ENCODE assay signal across 23 cellular contexts in genomic region chr3:72597043-72597442, GRCh38.
"Had no signal": no experiment of that assay in that cellular context is flagged by ENCODE, and none has a peak within 500 bp of the region (broad histone marks: within the 10 kb centered on the region; RNA-seq: fewer than 3 reads in every experiment).

No MANE protein-coding gene starts in this region.

- H3K36me3 Mint-ChIP-seq: naive thymus-derived CD8-positive, alpha-beta T cell; stimulated activated memory B cell treated with anti-CD40 and anti-IgM and Interleukin-4, amounts not matched to agents 10 μg/mL and 1 μg/mL and 100 μg/mL, for 72 hours; type B pancreatic cell had no signal

- H3K27ac Mint-ChIP-seq: nephron; stimulated activated memory B cell treated with anti-CD40 and anti-IgM and Interleukin-4, amounts not matched to agents 10 μg/mL and 1 μg/mL and 100 μg/mL, for 72 hours had no signal

- H3K27me3 ChIP-seq: hepatocyte, pancreas, tibial nerve, uterus had no signal

- H3K4me3 Mint-ChIP-seq: naive thymus-derived CD8-positive, alpha-beta T cell; nephron; stimulated activated memory B cell treated with anti-CD40 and anti-IgM and Interleukin-4, amounts not matched to agents 10 μg/mL and 1 μg/mL and 100 μg/mL, for 72 hours; stimulated activated naive CD8-positive, alpha-beta T cell treated with anti-CD3 and anti-CD28 coated beads, Interleukin-15, amount 100 ng/mL, for 72 hours had no signal

- H2AFZ ChIP-seq: hepatocyte had no signal

- H3K4me1 ChIP-seq: prostate gland had no signal

- DNase-seq: heart right ventricle; left ventricle myocardium inferior; midbrain; mucosa of descending colon; naive thymus-derived CD8-positive, alpha-beta T cell; pancreas; posterior cingulate gyrus; stimulated activated CD4-positive, alpha-beta T cell treated with anti-CD3 and anti-CD28 coated beads, Interleukin-1b, Interleukin-23, amount 100 ng/mL, for 48 hours; stimulated activated CD4-positive, alpha-beta T cell treated with anti-CD3 and anti-CD28 coated beads, Interleukin-2, amount 100 ng/mL, for 48 hours; stimulated activated CD4-positive, alpha-beta T cell treated with anti-CD3 and anti-CD28 coated beads, Interleukin-4, amount 100 ng/mL, for 4 hours; stimulated activated CD8-positive, alpha-beta memory T cell treated with anti-CD3 and anti-CD28 coated beads, Interleukin-4, amount 100 ng/mL, for 48 hours; stimulated activated naive CD4-positive, alpha-beta T cell treated with Interleukin-2 at 50 U/mL for 16 hours; stimulated activated naive CD8-positive, alpha-beta T cell treated with anti-CD3 and anti-CD28 coated beads, Interleukin-15, amount 100 ng/mL, for 72 hours; substantia nigra; uterus had no signal

- H3K27ac ChIP-seq: heart right ventricle, hepatocyte, left ventricle myocardium inferior, pancreas, prostate gland, tibial nerve, uterus had no signal

- FAIRE-seq: pancreas had no signal

- H3K9me3 ChIP-seq: heart right ventricle, left ventricle myocardium inferior, mucosa of descending colon, pancreas, prostate gland, tibial nerve, uterus had no signal

- H3K36me3 ChIP-seq: heart right ventricle, left ventricle myocardium inferior, pancreas, prostate gland, tibial nerve, uterus had no signal

- H3K4me2 ChIP-seq: hepatocyte, smooth muscle cell had no signal

- H3K79me2 ChIP-seq: hepatocyte had no signal

- H3K4me1 Mint-ChIP-seq: naive thymus-derived CD8-positive, alpha-beta T cell; stimulated activated memory B cell treated with anti-CD40 and anti-IgM and Interleukin-4, amounts not matched to agents 10 μg/mL and 1 μg/mL and 100 μg/mL, for 72 hours had no signal

- H3K9me3 Mint-ChIP-seq: naive thymus-derived CD8-positive, alpha-beta T cell; nephron; stimulated activated memory B cell treated with anti-CD40 and anti-IgM and Interleukin-4, amounts not matched to agents 10 μg/mL and 1 μg/mL and 100 μg/mL, for 72 hours; stimulated activated naive CD8-positive, alpha-beta T cell treated with anti-CD3 and anti-CD28 coated beads, Interleukin-15, amount 100 ng/mL, for 72 hours; type B pancreatic cell had no signal

- H3K27me3 Mint-ChIP-seq: stimulated activated naive CD8-positive, alpha-beta T cell treated with anti-CD3 and anti-CD28 coated beads, Interleukin-15, amount 100 ng/mL, for 72 hours had no signal

- H3K4me3 ChIP-seq: heart right ventricle, hepatocyte, left ventricle myocardium inferior, lung, mucosa of descending colon, pancreas, prostate gland, smooth muscle cell, tibial nerve, uterus had no signal
